ENCODE assay signal across 12 cellular contexts in the genomic region with DNA sequence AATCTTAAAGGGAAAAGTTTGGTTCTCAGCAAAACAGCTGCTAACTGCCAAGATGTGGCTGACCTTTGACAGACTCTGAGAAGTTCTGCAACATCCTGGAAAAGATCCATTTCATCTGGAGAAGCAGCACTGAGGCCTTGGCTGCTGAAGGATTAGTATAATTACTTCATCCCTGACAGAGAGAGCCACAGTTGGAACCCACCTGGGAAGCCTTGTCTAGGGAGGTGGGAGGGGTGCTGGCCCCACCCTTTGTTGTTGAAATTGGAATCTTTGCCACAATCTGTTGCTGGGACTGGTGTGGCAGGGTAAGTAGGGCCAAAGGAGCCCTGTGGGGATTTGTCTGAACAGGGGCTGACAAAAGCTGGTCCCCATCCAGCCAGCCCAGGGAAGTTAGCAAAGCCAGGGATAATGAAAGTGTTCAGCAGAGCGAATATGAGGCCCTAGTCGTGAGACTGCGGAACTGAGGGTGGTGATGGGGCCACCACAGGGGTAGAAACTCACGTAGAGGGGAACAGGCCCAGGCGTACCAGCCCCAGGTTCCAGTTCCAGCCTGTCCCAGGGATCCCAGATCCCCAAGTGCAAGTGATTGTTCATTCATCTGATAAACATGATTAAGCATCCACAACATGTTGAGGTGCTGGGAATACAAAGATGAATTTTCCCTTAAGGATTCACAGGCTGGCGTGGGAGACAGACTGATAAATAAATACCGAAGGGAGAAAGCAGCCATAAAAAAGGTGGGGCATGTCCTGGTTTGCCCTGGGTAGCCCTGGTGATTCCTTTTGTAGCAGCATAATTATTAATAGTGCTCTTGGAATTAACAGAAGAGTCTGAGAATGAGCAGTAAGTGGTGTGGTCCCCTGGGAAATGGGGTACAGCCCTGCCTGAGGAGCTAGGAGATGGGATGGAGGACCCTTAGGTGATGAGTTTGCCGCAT.
DNase-seq lines count a peak whose midpoint lies in the region; ATAC-seq and TF ChIP-seq lines count a peak whose summit lies in the region.
"Had no signal": no experiment of that assay in that cellular context is flagged by ENCODE, and none has a peak within 500 bp of the region (broad histone marks: within the 10 kb centered on the region; RNA-seq: fewer than 3 reads in every experiment).

No MANE protein-coding gene starts in this region.

- intact Hi-C loops in sciatic nerve (cut with DNase I): no loop called here
- intact Hi-C loops in CD4-positive, alpha-beta T cell (cut with DNase I, micrococcal nuclease): loop anchor here in 1 of 2 experiments (5.0 kb wide), 1 partner anchor 138 kb away; no protein-coding TSS in a partner anchor

- DNase-seq in GM04503 (ENCODE audit: low read depth): peak; percentile 74
- DNase-seq in astrocyte of the spinal cord (ENCODE audit: low read depth, low spot score): peak; percentile 78
- peak; percentile 75 for DNase-seq in right atrium auricular region (ENCODE audit: low spot score)
- peak; percentile 70 for DNase-seq in sciatic nerve (ENCODE audit: low spot score)
- DNase-seq in cerebellar cortex (ENCODE audit: low spot score): no peak
- DNase-seq in NCI-H1105 treated with DMSO at 0.1 percent for 48 hours (lab: John Stamatoyannopoulos, UW): no peak
- DNase-seq in CD4-positive, alpha-beta T cell: no peak
- no peak for DNase-seq in NCI-H128 (lab: John Stamatoyannopoulos, UW; ENCODE audit: unreplicated experiment)
- DNase-seq: activated T-cell treated with anti-CD3 and anti-CD28 coated beads, Interleukin-2, amount 50 U/mL, for 1 hour; Caco-2; NCI-H1436; spleen had no signal

- CTCF ChIA-PET in CD4-positive, alpha-beta T cell (lab: Charles Lee): no interaction called here

- H3K36me3 Mint-ChIP-seq in CD4-positive, alpha-beta T cell (ENCODE audit: low read depth): no peaks in the 10 kb centered on the region

- no peak overlapping the region for H3K4me3 Mint-ChIP-seq in CD4-positive, alpha-beta T cell

- H3K27ac Mint-ChIP-seq in CD4-positive, alpha-beta T cell: no peak overlapping the region

- peaks cover 0 to 26% of the 10 kb centered on the region in 2 donors for H3K4me1 ChIP-seq in right atrium auricular region

- ATAC-seq in sciatic nerve: peak; percentile 95
- no peak for ATAC-seq in CD4-positive, alpha-beta T cell (ENCODE audit: poor library complexity)

- H3K27me3 ChIP-seq in right atrium auricular region: no peaks in the 10 kb centered on the region
- H3K27me3 ChIP-seq in CD4-positive, alpha-beta T cell (ENCODE audit: control insufficient read depth, insufficient read depth, low read length): no peaks in the 10 kb centered on the region
- H3K27me3 ChIP-seq: spleen had no signal

- H3K36me3 ChIP-seq in right atrium auricular region: no peaks in the 10 kb centered on the region
- H3K36me3 ChIP-seq: spleen had no signal

- in situ Hi-C loops in astrocyte of the spinal cord (cut with HindIII; ENCODE audit: low sequenced_read_pairs): no loop called here

- peak overlapping the region; percentile 64 to 74 for H3K27ac ChIP-seq in right atrium auricular region
- H3K27ac ChIP-seq in CD4-positive, alpha-beta T cell (ENCODE audit: low read depth, low read length): no peak overlapping the region

- no peaks in the 10 kb centered on the region for H3K9me3 ChIP-seq in right atrium auricular region
- no peaks in the 10 kb centered on the region for H3K9me3 ChIP-seq in CD4-positive, alpha-beta T cell (ENCODE audit: control insufficient read depth, low read length)
- H3K9me3 ChIP-seq: Caco-2, spleen had no signal

- POLR2A ChIA-PET in CD4-positive, alpha-beta T cell (lab: Charles Lee): no interaction called here

- no peak overlapping the region for H3K4me3 ChIP-seq in astrocyte of the spinal cord (ENCODE audit: low read depth, low read length)
- H3K4me3 ChIP-seq in right atrium auricular region: no peak overlapping the region
- H3K4me3 ChIP-seq: spleen had no signal

- no peaks in the 10 kb centered on the region for H3K9me3 Mint-ChIP-seq in CD4-positive, alpha-beta T cell

- H3K4me1 Mint-ChIP-seq in CD4-positive, alpha-beta T cell (ENCODE audit: low read depth): no peaks in the 10 kb centered on the region

- TF ChIP-seq CTCF in astrocyte of the spinal cord (IDR thresholded peaks at IDR 0.05; ENCODE audit: low read depth, low read length) (no peak), right atrium auricular region (IDR thresholded peaks at IDR 0.05) (no peak)
- no peak for TF ChIP-seq CTCF in CD4-positive, alpha-beta T cell (IDR thresholded peaks at IDR 0.05)

- no peaks in the 10 kb centered on the region for H3K27me3 Mint-ChIP-seq in CD4-positive, alpha-beta T cell

Comparison
In these comparisons a context has a peak if more than half of its experiments do, and no peak if none do; other contexts are left out.
1. DNase-seq: peak in GM04503 (single experiment), astrocyte of the spinal cord (single experiment), right atrium auricular region (single experiment) and sciatic nerve (single experiment); none in cerebellar cortex (single experiment), NCI-H1105 treated with DMSO at 0.1 percent for 48 hours (single experiment), CD4-positive, alpha-beta T cell (0 of 10) and NCI-H128 (single experiment).